1 cellular context compared by ENCODE assay signal in the genomic region with DNA sequence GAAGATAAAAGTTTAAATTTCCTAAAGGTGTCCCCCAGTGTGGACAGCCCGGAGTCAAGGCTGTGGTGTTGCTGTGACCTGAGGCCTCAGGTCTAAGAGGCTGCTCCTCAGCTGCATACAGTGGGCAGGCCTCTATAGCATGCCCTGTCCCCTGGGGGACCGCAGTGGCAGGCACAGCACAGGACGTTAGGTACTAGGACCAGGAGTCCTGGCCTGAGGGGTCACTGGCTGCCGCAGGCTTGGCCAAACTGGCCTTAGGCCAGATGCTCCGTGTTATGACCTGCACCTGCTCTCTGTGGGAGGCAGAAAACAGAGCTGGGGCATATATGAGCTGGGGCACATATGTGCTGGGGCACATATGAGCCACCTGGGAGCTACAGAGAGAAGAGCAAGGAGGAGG.
TF ChIP-seq lines count a peak whose summit lies in the region.

No MANE protein-coding gene starts in this region.

TF ChIP-seq in GM23338, 12 proteins besides CTCF, POLR2A, EP300 and RAD21:
- TF ChIP-seq NANOG (IDR thresholded peaks at IDR 0.05; ENCODE audit: borderline replicate concordance) = no peak
- TF ChIP-seq EZH2 (IDR thresholded peaks at IDR 0.05; ENCODE audit: low read depth, unreplicated experiment) = no peak
- no peak for TF ChIP-seq STAT1 (IDR thresholded peaks at IDR 0.05; ENCODE audit: unreplicated experiment)
